8 cellular contexts compared by ENCODE assay signal in the genomic region with DNA sequence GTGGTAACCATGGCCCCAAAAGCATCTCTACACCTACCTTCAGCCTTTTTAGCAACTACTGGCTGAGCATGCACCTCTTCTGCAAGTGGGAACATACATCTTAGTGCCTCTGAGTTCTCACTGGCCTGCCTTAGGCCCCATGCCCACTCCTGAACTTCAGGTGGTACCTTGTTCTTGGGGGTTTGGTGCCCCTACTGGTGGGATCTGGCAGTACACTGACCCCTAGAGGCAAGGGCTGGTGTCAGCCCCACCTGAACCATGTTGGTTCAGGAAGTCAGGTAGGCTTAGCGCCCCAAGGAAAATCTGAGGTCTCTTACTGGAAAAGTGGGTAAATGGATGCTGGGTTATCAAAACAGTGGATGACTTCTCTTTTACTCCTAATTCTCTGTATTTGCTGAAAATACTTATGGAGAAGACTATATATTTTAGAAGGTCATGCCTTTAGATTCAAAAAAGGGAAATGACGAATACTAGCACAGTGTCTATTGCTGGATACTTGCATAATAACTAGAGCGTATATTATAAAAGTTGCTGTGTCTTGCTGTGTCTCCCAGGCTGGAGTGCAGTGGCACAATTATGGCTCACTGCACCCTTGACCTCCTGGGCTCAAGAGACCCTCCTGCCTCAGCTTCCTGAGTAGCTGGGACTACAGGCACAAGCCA.
DNase-seq lines count a peak whose midpoint lies in the region; ATAC-seq and TF ChIP-seq lines count a peak whose summit lies in the region.

No MANE protein-coding gene starts in this region.

- DNase-seq in A673 (ENCODE audit: low spot score) (peak; percentile 28), GM13976 (ENCODE audit: low spot score) (peak; percentile 34), WTC11 (ENCODE audit: low spot score) (peak; percentile 83), kidney epithelial cell (ENCODE audit: low read depth) (no peak)
- no peak for DNase-seq in effector memory CD8-positive, alpha-beta T cell
- DNase-seq in stimulated activated naive CD4-positive, alpha-beta T cell (lab: John Stamatoyannopoulos, UW), result no peak

- H3K36me3 Mint-ChIP-seq in WTC11, result peaks cover 6% of the 10 kb centered on the region
- H3K36me3 Mint-ChIP-seq in effector memory CD8-positive, alpha-beta T cell (ENCODE audit: insufficient read depth), result no peaks in the 10 kb centered on the region

- in situ Hi-C loops in GM13976 (cut with MboI; ENCODE audit: low sequenced_read_pairs, unreplicated experiment), result no loop called here

- no peak overlapping the region for H3K27ac Mint-ChIP-seq in WTC11
- H3K27ac Mint-ChIP-seq in effector memory CD8-positive, alpha-beta T cell, result no peak overlapping the region

- H3K4me1 ChIP-seq in A673 (ENCODE audit: insufficient read depth, low read length, poor library complexity, severe bottlenecking), result no peaks in the 10 kb centered on the region

- no peak overlapping the region for H3K4me3 Mint-ChIP-seq in WTC11
- no peak overlapping the region for H3K4me3 Mint-ChIP-seq in effector memory CD8-positive, alpha-beta T cell

- peaks cover 9% of the 10 kb centered on the region for H3K9me3 Mint-ChIP-seq in WTC11
- H3K9me3 Mint-ChIP-seq in effector memory CD8-positive, alpha-beta T cell, result no peaks in the 10 kb centered on the region

- H3K9me3 ChIP-seq in A673 (ENCODE audit: low read depth, low read length, poor library complexity, severe bottlenecking), result no peaks in the 10 kb centered on the region

- POLR2A ChIA-PET in A673 (lab: Charles Lee; ENCODE audit: low non-redundant PET), result interaction anchor here (0.6 kb wide), 1 partner anchor 276 kb away, joined by 3 read pairs; no protein-coding TSS in a partner anchor
- POLR2A ChIA-PET in WTC11 (lab: Charles Lee), result no interaction called here

- CTCF ChIA-PET in A673 (lab: Charles Lee), result no interaction called here
- CTCF ChIA-PET in WTC11 (lab: Charles Lee), result no interaction called here

- H3K4me3 ChIP-seq in A673 (ENCODE audit: low read depth, low read length, poor library complexity, severe bottlenecking) (no peak overlapping the region), kidney epithelial cell (ENCODE audit: low read depth, low read length) (no peak overlapping the region)

- H3K27me3 ChIP-seq in A673 (replicated peaks; ENCODE audit: insufficient read depth, low read depth, low read length, poor library complexity) (no peaks in the 10 kb centered on the region), kidney epithelial cell (ENCODE audit: control insufficient read depth, insufficient read depth, low read length) (no peaks in the 10 kb centered on the region)

- peaks cover 3% of the 10 kb centered on the region for H3K4me1 Mint-ChIP-seq in WTC11
- no peaks in the 10 kb centered on the region for H3K4me1 Mint-ChIP-seq in effector memory CD8-positive, alpha-beta T cell (ENCODE audit: low read depth in 2 of 2)

- ATAC-seq in WTC11, result peak; percentile 98
- no peak for ATAC-seq in effector memory CD8-positive, alpha-beta T cell (replicated peaks)
- no peak for ATAC-seq in GM18502 (IDR thresholded peaks at IDR 0.05; ENCODE audit: poor library complexity, unreplicated experiment)
- ATAC-seq in HG03378 (IDR thresholded peaks at IDR 0.05; ENCODE audit: unreplicated experiment), result no peak

- H3K36me3 ChIP-seq in A673 (ENCODE audit: insufficient read depth, low read length, poor library complexity, severe bottlenecking), result no peaks in the 10 kb centered on the region
- no peaks in the 10 kb centered on the region for H3K36me3 ChIP-seq in kidney epithelial cell (ENCODE audit: control insufficient read depth, insufficient read depth, low read length)

- no peak overlapping the region for H3K27ac ChIP-seq in A673 (ENCODE audit: low read depth, low read length, poor library complexity, severe bottlenecking)

- intact Hi-C loops in A673 (cut with micrococcal nuclease; ENCODE audit: unreplicated experiment), result no loop called here

- no peaks in the 10 kb centered on the region for H3K27me3 Mint-ChIP-seq in WTC11 (ENCODE audit: low read depth)
- H3K27me3 Mint-ChIP-seq in effector memory CD8-positive, alpha-beta T cell, result peaks cover 22 to 35% of the 10 kb centered on the region in 2 donors

- peak; percentile 75 for TF ChIP-seq CTCF in A673 (conservative IDR thresholded peaks at IDR 0.05; ENCODE audit: low read depth, low read length)
- TF ChIP-seq CTCF in GM13976 (IDR thresholded peaks at IDR 0.05; ENCODE audit: borderline replicate concordance, control extremely low read depth, extremely low read depth, insufficient read depth, missing control alignments), result peak; percentile 27
- TF ChIP-seq CTCF in WTC11 (IDR thresholded peaks at IDR 0.05), result peak; percentile 84
- peak; percentile 34 for TF ChIP-seq CTCF in kidney epithelial cell (IDR thresholded peaks at IDR 0.05; ENCODE audit: insufficient read depth, low read length, poor library complexity, severe bottlenecking)

- no TSS peak for BruUV-seq in A673 (replicated peaks; lab: Mats Ljungman, UMichigan)

TF ChIP-seq in WTC11, 78 proteins besides CTCF, POLR2A, EP300 and RAD21 (continues in another document):
- TF ChIP-seq, protein P1, sequence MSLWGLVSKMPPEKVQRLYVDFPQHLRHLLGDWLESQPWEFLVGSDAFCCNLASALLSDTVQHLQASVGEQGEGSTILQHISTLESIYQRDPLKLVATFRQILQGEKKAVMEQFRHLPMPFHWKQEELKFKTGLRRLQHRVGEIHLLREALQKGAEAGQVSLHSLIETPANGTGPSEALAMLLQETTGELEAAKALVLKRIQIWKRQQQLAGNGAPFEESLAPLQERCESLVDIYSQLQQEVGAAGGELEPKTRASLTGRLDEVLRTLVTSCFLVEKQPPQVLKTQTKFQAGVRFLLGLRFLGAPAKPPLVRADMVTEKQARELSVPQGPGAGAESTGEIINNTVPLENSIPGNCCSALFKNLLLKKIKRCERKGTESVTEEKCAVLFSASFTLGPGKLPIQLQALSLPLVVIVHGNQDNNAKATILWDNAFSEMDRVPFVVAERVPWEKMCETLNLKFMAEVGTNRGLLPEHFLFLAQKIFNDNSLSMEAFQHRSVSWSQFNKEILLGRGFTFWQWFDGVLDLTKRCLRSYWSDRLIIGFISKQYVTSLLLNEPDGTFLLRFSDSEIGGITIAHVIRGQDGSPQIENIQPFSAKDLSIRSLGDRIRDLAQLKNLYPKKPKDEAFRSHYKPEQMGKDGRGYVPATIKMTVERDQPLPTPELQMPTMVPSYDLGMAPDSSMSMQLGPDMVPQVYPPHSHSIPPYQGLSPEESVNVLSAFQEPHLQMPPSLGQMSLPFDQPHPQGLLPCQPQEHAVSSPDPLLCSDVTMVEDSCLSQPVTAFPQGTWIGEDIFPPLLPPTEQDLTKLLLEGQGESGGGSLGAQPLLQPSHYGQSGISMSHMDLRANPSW (CRISPR knock-in tag; conservative IDR thresholded peaks at IDR 0.05; ENCODE audit: low read depth), result no peak
- no peak for TF ChIP-seq HMGXB4 (CRISPR knock-in tag; IDR thresholded peaks at IDR 0.05)
- TF ChIP-seq FOXJ3 (CRISPR knock-in tag; IDR thresholded peaks at IDR 0.05; ENCODE audit: borderline replicate concordance), result no peak
- no peak for TF ChIP-seq ZNF138 (CRISPR knock-in tag; conservative IDR thresholded peaks at IDR 0.05)
- TF ChIP-seq, protein P2, sequence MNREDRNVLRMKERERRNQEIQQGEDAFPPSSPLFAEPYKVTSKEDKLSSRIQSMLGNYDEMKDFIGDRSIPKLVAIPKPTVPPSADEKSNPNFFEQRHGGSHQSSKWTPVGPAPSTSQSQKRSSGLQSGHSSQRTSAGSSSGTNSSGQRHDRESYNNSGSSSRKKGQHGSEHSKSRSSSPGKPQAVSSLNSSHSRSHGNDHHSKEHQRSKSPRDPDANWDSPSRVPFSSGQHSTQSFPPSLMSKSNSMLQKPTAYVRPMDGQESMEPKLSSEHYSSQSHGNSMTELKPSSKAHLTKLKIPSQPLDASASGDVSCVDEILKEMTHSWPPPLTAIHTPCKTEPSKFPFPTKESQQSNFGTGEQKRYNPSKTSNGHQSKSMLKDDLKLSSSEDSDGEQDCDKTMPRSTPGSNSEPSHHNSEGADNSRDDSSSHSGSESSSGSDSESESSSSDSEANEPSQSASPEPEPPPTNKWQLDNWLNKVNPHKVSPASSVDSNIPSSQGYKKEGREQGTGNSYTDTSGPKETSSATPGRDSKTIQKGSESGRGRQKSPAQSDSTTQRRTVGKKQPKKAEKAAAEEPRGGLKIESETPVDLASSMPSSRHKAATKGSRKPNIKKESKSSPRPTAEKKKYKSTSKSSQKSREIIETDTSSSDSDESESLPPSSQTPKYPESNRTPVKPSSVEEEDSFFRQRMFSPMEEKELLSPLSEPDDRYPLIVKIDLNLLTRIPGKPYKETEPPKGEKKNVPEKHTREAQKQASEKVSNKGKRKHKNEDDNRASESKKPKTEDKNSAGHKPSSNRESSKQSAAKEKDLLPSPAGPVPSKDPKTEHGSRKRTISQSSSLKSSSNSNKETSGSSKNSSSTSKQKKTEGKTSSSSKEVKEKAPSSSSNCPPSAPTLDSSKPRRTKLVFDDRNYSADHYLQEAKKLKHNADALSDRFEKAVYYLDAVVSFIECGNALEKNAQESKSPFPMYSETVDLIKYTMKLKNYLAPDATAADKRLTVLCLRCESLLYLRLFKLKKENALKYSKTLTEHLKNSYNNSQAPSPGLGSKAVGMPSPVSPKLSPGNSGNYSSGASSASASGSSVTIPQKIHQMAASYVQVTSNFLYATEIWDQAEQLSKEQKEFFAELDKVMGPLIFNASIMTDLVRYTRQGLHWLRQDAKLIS (CRISPR knock-in tag; IDR thresholded peaks at IDR 0.05; ENCODE audit: borderline replicate concordance), result no peak
- TF ChIP-seq ATF3 (CRISPR knock-in tag; conservative IDR thresholded peaks at IDR 0.05), result no peak
- TF ChIP-seq SOX15 (CRISPR knock-in tag; IDR thresholded peaks at IDR 0.05), result no peak
- TF ChIP-seq, protein P3, sequence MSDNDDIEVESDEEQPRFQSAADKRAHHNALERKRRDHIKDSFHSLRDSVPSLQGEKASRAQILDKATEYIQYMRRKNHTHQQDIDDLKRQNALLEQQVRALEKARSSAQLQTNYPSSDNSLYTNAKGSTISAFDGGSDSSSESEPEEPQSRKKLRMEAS (CRISPR knock-in tag; IDR thresholded peaks at IDR 0.05), result no peak

Comparison
In these comparisons a context has a peak if more than half of its experiments do, and no peak if none do; other contexts are left out.
1. DNase-seq: peak in A673 (single experiment), GM13976 (single experiment) and WTC11 (single experiment); none in kidney epithelial cell (single experiment), effector memory CD8-positive, alpha-beta T cell (0 of 3) and stimulated activated naive CD4-positive, alpha-beta T cell (0 of 6).
2. CTCF ChIP-seq: peak in every context shown above with its lines; median percentile 84 in WTC11; 75 in A673; 34 in kidney epithelial cell; 27 in GM13976.